ENCODE assay signal across 22 cellular contexts in genomic region chr1:63046539-63046938, GRCh38.
"Had no signal": no experiment of that assay in that cellular context is flagged by ENCODE, and none has a peak within 500 bp of the region (broad histone marks: within the 10 kb centered on the region; RNA-seq: fewer than 3 reads in every experiment).

No MANE protein-coding gene starts in this region.

- H3K36me3 Mint-ChIP-seq: immature natural killer cell; memory B cell; natural killer cell treated with Interleukin-12 subunit alpha and Interleukin-12 subunit beta and Interleukin-15 and Interleukin-18, amount 100 ng/mL, for 72 hours; neural progenitor cell; stimulated activated naive B cell treated with anti-CD40 and anti-IgM and Interleukin-4, amounts not matched to agents 10 μg/mL and 1 μg/mL and 100 μg/mL, for 72 hours had no signal

- H3K4me3 Mint-ChIP-seq: effector memory CD8-positive, alpha-beta T cell; immature natural killer cell; memory B cell; natural killer cell treated with Interleukin-12 subunit alpha and Interleukin-12 subunit beta and Interleukin-15 and Interleukin-18, amount 100 ng/mL, for 72 hours; neural progenitor cell; stimulated activated naive B cell treated with anti-CD40 and anti-IgM and Interleukin-4, amounts not matched to agents 10 μg/mL and 1 μg/mL and 100 μg/mL, for 72 hours; stimulated activated naive CD8-positive, alpha-beta T cell treated with anti-CD3 and anti-CD28 coated beads, Interleukin-15, amount 100 ng/mL, for 72 hours had no signal

- H3K4me1 Mint-ChIP-seq: immature natural killer cell; memory B cell; stimulated activated naive B cell treated with anti-CD40 and anti-IgM and Interleukin-4, amounts not matched to agents 10 μg/mL and 1 μg/mL and 100 μg/mL, for 72 hours; stimulated activated naive CD8-positive, alpha-beta T cell treated with anti-CD3 and anti-CD28 coated beads, Interleukin-15, amount 100 ng/mL, for 72 hours had no signal

- DNase-seq: effector memory CD8-positive, alpha-beta T cell; foreskin fibroblast; glutamatergic neuron; immature natural killer cell; kidney; left cardiac atrium; left ventricle myocardium inferior; lower lobe of right lung; midbrain; nucleus accumbens; ovary; sigmoid colon; stimulated activated CD4-positive, alpha-beta T cell treated with anti-CD3 and anti-CD28 coated beads, Interleukin-2, amount 100 ng/mL, for 24 hours; stimulated activated CD4-positive, alpha-beta T cell treated with anti-CD3 and anti-CD28 coated beads, Interleukin-4, amount 100 ng/mL, for 4 hours; stimulated activated naive B cell treated with anti-CD40 and anti-IgM and Interleukin-4, amounts not matched to agents 10 μg/mL and 1 μg/mL and 100 μg/mL, for 72 hours; stimulated activated naive CD8-positive, alpha-beta T cell treated with anti-CD3 and anti-CD28 coated beads, Interleukin-15, amount 100 ng/mL, for 72 hours; testis; upper lobe of right lung had no signal

- H3K9me3 Mint-ChIP-seq: memory B cell; natural killer cell treated with Interleukin-12 subunit alpha and Interleukin-12 subunit beta and Interleukin-15 and Interleukin-18, amount 100 ng/mL, for 72 hours; stimulated activated naive B cell treated with anti-CD40 and anti-IgM and Interleukin-4, amounts not matched to agents 10 μg/mL and 1 μg/mL and 100 μg/mL, for 72 hours; stimulated activated naive CD8-positive, alpha-beta T cell treated with anti-CD3 and anti-CD28 coated beads, Interleukin-15, amount 100 ng/mL, for 72 hours had no signal

- H3K27ac Mint-ChIP-seq: effector memory CD8-positive, alpha-beta T cell; immature natural killer cell; memory B cell; natural killer cell treated with Interleukin-12 subunit alpha and Interleukin-12 subunit beta and Interleukin-15 and Interleukin-18, amount 100 ng/mL, for 72 hours; neural progenitor cell; stimulated activated naive B cell treated with anti-CD40 and anti-IgM and Interleukin-4, amounts not matched to agents 10 μg/mL and 1 μg/mL and 100 μg/mL, for 72 hours; stimulated activated naive CD8-positive, alpha-beta T cell treated with anti-CD3 and anti-CD28 coated beads, Interleukin-15, amount 100 ng/mL, for 72 hours had no signal

- FAIRE-seq: kidney had no signal

- ATAC-seq: effector memory CD8-positive, alpha-beta T cell; gastroesophageal sphincter; left cardiac atrium; lower lobe of right lung; natural killer cell treated with Interleukin-12 subunit alpha and Interleukin-12 subunit beta and Interleukin-15 and Interleukin-18, amount 100 ng/mL, for 72 hours; stimulated activated naive B cell treated with anti-CD40 and anti-IgM and Interleukin-4, amounts not matched to agents 10 μg/mL and 1 μg/mL and 100 μg/mL, for 72 hours; stimulated activated naive CD8-positive, alpha-beta T cell treated with anti-CD3 and anti-CD28 coated beads, Interleukin-15, amount 100 ng/mL, for 72 hours; upper lobe of right lung had no signal
